ENCODE assay signal across 8 cellular contexts in the genomic region with DNA sequence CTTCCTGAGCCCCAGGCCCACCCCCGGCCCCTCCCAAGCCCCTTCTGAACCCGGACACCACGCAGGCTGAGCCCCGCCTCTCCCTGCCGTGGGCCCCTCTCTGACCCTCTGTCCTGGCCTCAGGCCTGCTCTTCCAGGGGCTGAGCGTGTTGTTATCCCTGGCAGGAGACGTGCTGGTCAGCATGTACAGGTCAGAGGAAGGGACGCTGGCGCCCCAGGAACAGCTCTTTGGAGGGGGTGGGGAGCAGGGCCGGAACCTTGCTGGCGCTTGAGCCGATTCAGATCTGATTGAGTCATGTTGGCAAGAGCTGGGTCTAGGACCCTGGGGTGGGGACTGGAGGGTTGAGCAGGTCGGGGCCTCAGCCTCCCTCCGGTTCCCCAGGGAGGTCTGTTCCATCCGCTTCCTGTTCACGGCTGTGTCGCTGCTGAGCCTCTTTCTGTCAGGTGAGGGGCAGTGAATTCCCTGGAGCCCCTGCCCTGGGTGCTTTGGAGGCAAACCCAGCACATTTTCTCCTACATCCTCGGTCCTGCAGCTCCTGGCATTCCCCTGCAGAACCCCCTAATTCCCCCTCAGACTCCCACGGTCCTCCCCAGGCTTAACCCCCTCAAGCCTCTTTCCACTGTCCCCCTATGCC. TPM values are rescaled to one million over a fixed set of nuclear protein-coding genes. Genes with fewer than 3 reads are reported as not detected.
DNase-seq lines count a peak whose midpoint lies in the region; TF ChIP-seq lines count a peak whose summit lies in the region.

No MANE protein-coding gene starts in this region.

- H3K27me3 ChIP-seq in A673 (replicated peaks; ENCODE audit: insufficient read depth, low read depth, low read length, poor library complexity): no peaks in the 10 kb centered on the region
- no peaks in the 10 kb centered on the region for H3K27me3 ChIP-seq in muscle layer of colon (ENCODE audit: control insufficient read depth in 1 of 2, insufficient read depth in 2 of 2, low read length in 2 of 2)
- no peaks in the 10 kb centered on the region for H3K27me3 ChIP-seq in transverse colon
- peaks cover 6% of the 10 kb centered on the region; the same call in 1 of the 2 replicates for H3K27me3 ChIP-seq in MM.1S (replicated peaks; ENCODE audit: insufficient read depth, low read length)

- no peak for TF ChIP-seq EP300 in transverse colon (IDR thresholded peaks at IDR 0.05; ENCODE audit: low read depth)

- H3K4me3 Mint-ChIP-seq in activated CD4-positive, alpha-beta T cell treated with anti-CD3 and anti-CD28 coated beads, Interleukin-2, amount 10 ng/mL, durations not matched to agents 7 days and 5 days: peak overlapping the region; percentile 77

- H2AFZ ChIP-seq in MM.1S (ENCODE audit: low read length): no peak overlapping the region

- H3K36me3 Mint-ChIP-seq in activated CD4-positive, alpha-beta T cell treated with anti-CD3 and anti-CD28 coated beads, Interleukin-2, amount 10 ng/mL, durations not matched to agents 7 days and 5 days (ENCODE audit: low read depth): no peaks in the 10 kb centered on the region

- H3K79me2 ChIP-seq in MM.1S (ENCODE audit: low read length): no peaks in the 10 kb centered on the region

- intact Hi-C loops in A673 (cut with micrococcal nuclease; ENCODE audit: unreplicated experiment): loop anchor here (2.0 kb wide), 1 partner anchor 81 kb away; a partner anchor contains a TSS
- intact Hi-C loops in transverse colon (cut with DNase I; ENCODE audit: low total_unique reads): loop anchor here (2.0 kb wide), 1 partner anchor 47 kb away; a partner anchor contains a TSS

- no peak overlapping the region for H3K27ac ChIP-seq in A673 (ENCODE audit: low read depth, low read length, poor library complexity, severe bottlenecking)
- peak overlapping the region; percentile 49 for H3K27ac ChIP-seq in muscle layer of colon (ENCODE audit: low read depth, low read length)
- peak overlapping the region; percentile 90 to 98 (median 96) for H3K27ac ChIP-seq in transverse colon
- no peak overlapping the region for H3K27ac ChIP-seq in MM.1S (ENCODE audit: low read length)

- CTCF ChIA-PET in A673 (lab: Charles Lee): interaction anchor here (0.6 kb wide), 1 partner anchor 375 kb away, joined by 3 read pairs; no protein-coding TSS in a partner anchor
- CTCF ChIA-PET in activated CD4-positive, alpha-beta T cell treated with anti-CD3 and anti-CD28 coated beads, Interleukin-2, amount 10 ng/mL, durations not matched to agents 7 days and 5 days (lab: Charles Lee): interaction anchor here (1.2 to 9.3 kb wide), 6 partner anchors 8 to 375 kb away, joined by 3 to 50 read pairs (median 10); a partner anchor contains a TSS

- H3K9me3 ChIP-seq in A673 (ENCODE audit: low read depth, low read length, poor library complexity, severe bottlenecking): no peaks in the 10 kb centered on the region
- H3K9me3 ChIP-seq in muscle layer of colon (ENCODE audit: low read length): no peaks in the 10 kb centered on the region
- H3K9me3 ChIP-seq in transverse colon: no peaks in the 10 kb centered on the region
- H3K9me3 ChIP-seq in MM.1S (replicated peaks; ENCODE audit: insufficient read depth, low read length): no peaks in the 10 kb centered on the region

- H4K20me1 ChIP-seq in MM.1S (ENCODE audit: insufficient read depth, low read length): no peaks in the 10 kb centered on the region

- peak overlapping the region; percentile 87 for H3K27ac Mint-ChIP-seq in activated CD4-positive, alpha-beta T cell treated with anti-CD3 and anti-CD28 coated beads, Interleukin-2, amount 10 ng/mL, durations not matched to agents 7 days and 5 days

- no peaks in the 10 kb centered on the region for H3K9me2 ChIP-seq in MM.1S (replicated peaks; ENCODE audit: insufficient read depth, low read length)

- H3K9ac ChIP-seq in muscle layer of colon (ENCODE audit: low read length) (no peak overlapping the region), MM.1S (ENCODE audit: low read length) (no peak overlapping the region)

- H3K4me1 ChIP-seq in A673 (ENCODE audit: insufficient read depth, low read length, poor library complexity, severe bottlenecking) (peaks cover 26% of the 10 kb centered on the region), muscle layer of colon (ENCODE audit: insufficient read depth, low read length) (peaks cover 19% of the 10 kb centered on the region), transverse colon (peaks cover 12 to 47% (median 37%) of the 10 kb centered on the region in 4 donors), MM.1S (ENCODE audit: low read length) (peaks cover 13% of the 10 kb centered on the region; the same call in 1 of the 2 replicates)

- H3K4me1 Mint-ChIP-seq in activated CD4-positive, alpha-beta T cell treated with anti-CD3 and anti-CD28 coated beads, Interleukin-2, amount 10 ng/mL, durations not matched to agents 7 days and 5 days: peaks cover 43% of the 10 kb centered on the region

- peak overlapping the region; percentile 51 for H3K4me3 ChIP-seq in A673 (ENCODE audit: low read depth, low read length, poor library complexity, severe bottlenecking)
- peak overlapping the region; percentile 64 for H3K4me3 ChIP-seq in epithelial cell of esophagus (ENCODE audit: low read length)
- H3K4me3 ChIP-seq in muscle layer of colon (ENCODE audit: low read depth in 1 of 2, low read length in 2 of 2): peak overlapping the region in 1 of 2 donors; percentile 72
- peak overlapping the region in 3 of 4 donors; percentile 44 to 64 (median 56) for H3K4me3 ChIP-seq in transverse colon
- H3K4me3 ChIP-seq in MM.1S (ENCODE audit: low read length): no peak overlapping the region

- DNase-seq in A673 (ENCODE audit: low spot score): peak; percentile 47
- peak; percentile 68 for DNase-seq in GM13976 (ENCODE audit: low spot score)
- peak; percentile 14 for DNase-seq in NCI-H2081 treated with DMSO at 0.1 percent for 48 hours (lab: John Stamatoyannopoulos, UW)
- peak; percentile 45 for DNase-seq in activated CD4-positive, alpha-beta T cell treated with anti-CD3 and anti-CD28 coated beads, Interleukin-2, amount 10 ng/mL, durations not matched to agents 7 days and 5 days
- DNase-seq in epithelial cell of esophagus (ENCODE audit: low read depth): peak; percentile 63
- DNase-seq in transverse colon: peak; percentile 65
- no peak for DNase-seq in MM.1S

- TF ChIP-seq POLR2A in transverse colon (IDR thresholded peaks at IDR 0.05): no peak

- peaks cover 34% of the 10 kb centered on the region for H3F3A ChIP-seq in MM.1S (ENCODE audit: insufficient read depth, low read length)

- no peaks in the 10 kb centered on the region for H3K36me3 ChIP-seq in A673 (ENCODE audit: insufficient read depth, low read length, poor library complexity, severe bottlenecking)
- peaks cover 11% of the 10 kb centered on the region for H3K36me3 ChIP-seq in muscle layer of colon (ENCODE audit: insufficient read depth, low read length)
- H3K36me3 ChIP-seq in transverse colon: no peaks in the 10 kb centered on the region
- no peaks in the 10 kb centered on the region for H3K36me3 ChIP-seq in MM.1S (replicated peaks; ENCODE audit: insufficient read depth, low read length)

- POLR2A ChIA-PET in A673 (lab: Charles Lee; ENCODE audit: low non-redundant PET): interaction anchor here (0.6 kb wide), 1 partner anchor 120 kb away, joined by 4 read pairs; no protein-coding TSS in a partner anchor
- POLR2A ChIA-PET in activated CD4-positive, alpha-beta T cell treated with anti-CD3 and anti-CD28 coated beads, Interleukin-2, amount 10 ng/mL, durations not matched to agents 7 days and 5 days (lab: Charles Lee): interaction anchor here (2.2 to 2.3 kb wide), 2 partner anchors 46 to 336 kb away, joined by 9 to 10 read pairs; a partner anchor contains a TSS

- BruUV-seq in A673 (replicated peaks; lab: Mats Ljungman, UMichigan): no TSS peak

- H3K4me2 ChIP-seq in MM.1S (ENCODE audit: low read depth, low read length): no peak overlapping the region

- H3K9me3 Mint-ChIP-seq in activated CD4-positive, alpha-beta T cell treated with anti-CD3 and anti-CD28 coated beads, Interleukin-2, amount 10 ng/mL, durations not matched to agents 7 days and 5 days: no peaks in the 10 kb centered on the region

- H3K27me3 Mint-ChIP-seq in activated CD4-positive, alpha-beta T cell treated with anti-CD3 and anti-CD28 coated beads, Interleukin-2, amount 10 ng/mL, durations not matched to agents 7 days and 5 days: peaks cover 2% of the 10 kb centered on the region

- TF ChIP-seq CTCF in A673 (conservative IDR thresholded peaks at IDR 0.05; ENCODE audit: low read depth, low read length) (peak; percentile 37), GM13976 (IDR thresholded peaks at IDR 0.05; ENCODE audit: borderline replicate concordance, control extremely low read depth, extremely low read depth, insufficient read depth, missing control alignments) (peak; percentile 16), epithelial cell of esophagus (IDR thresholded peaks at IDR 0.05; ENCODE audit: insufficient read depth, low read depth, low read length, missing control alignments) (peak; percentile 46), transverse colon (IDR thresholded peaks at IDR 0.05) (peak; percentile 27 to 49 (median 42)), MM.1S (IDR thresholded peaks at IDR 0.05; ENCODE audit: low read length) (no peak)

- in situ Hi-C loops in GM13976 (cut with MboI; ENCODE audit: low sequenced_read_pairs, unreplicated experiment) (no loop called here), transverse colon (cut with MboI; ENCODE audit: low pct_ligation_motif_present in 1 of 4, low pct_unique_long_range_greater_than_20kb in 1 of 4, low sequenced_read_pairs in 3 of 4) (no loop called here)

- 12 to 15% methylated on average over 2 to 19 of the region's 19 CpGs for WGBS in transverse colon (ENCODE audit: low coverage in 1 of 2), 2 donors

RNA-seq across cellular contexts. Expression of a gene that starts 1.9 kb away (rescaled TPM):
- total RNA-seq in A673 (2021) (0.67 and 1.2 TPM in 2 replicates), transverse colon (10 to 100 TPM in 1 of 4 donors, 1 to 10 TPM in 1, not detected in 2; 3.3 to 17.5 TPM)
- 1 to 10 TPM; 1.7 to 1.9 TPM for total RNA-seq in activated CD4-positive, alpha-beta T cell treated with anti-CD3 and anti-CD28 coated beads, Interleukin-2, amount 10 ng/mL, durations not matched to agents 7 days and 5 days

RNA-seq across cellular contexts. Expression of a gene that starts 47.2 kb away (rescaled TPM):
- 273 TPM in 2 replicates for total RNA-seq in A673 (2021)
- total RNA-seq in activated CD4-positive, alpha-beta T cell treated with anti-CD3 and anti-CD28 coated beads, Interleukin-2, amount 10 ng/mL, durations not matched to agents 7 days and 5 days: 100 to 1,000 TPM; 252 to 256 TPM
- 100 to 1,000 TPM in 3 of 4 donors, 10 to 100 TPM in 1; 67.7 to 225 (median 132) TPM for total RNA-seq in transverse colon

RNA-seq across cellular contexts. Expression of a gene that starts 47.2 kb away (rescaled TPM):
- 114 and 124 TPM in 2 replicates for total RNA-seq in A673 (2021)
- total RNA-seq in activated CD4-positive, alpha-beta T cell treated with anti-CD3 and anti-CD28 coated beads, Interleukin-2, amount 10 ng/mL, durations not matched to agents 7 days and 5 days: 100 to 1,000 TPM; 121 to 127 TPM
- 10 to 100 TPM; 24.7 to 33.8 (median 29.3) TPM for total RNA-seq in transverse colon

Comparison
In these comparisons a context has a peak if more than half of its experiments do, and no peak if none do; other contexts are left out.
1. H3K27ac ChIP-seq: peak in muscle layer of colon (single experiment) and transverse colon (4 of 4); none in A673 (single experiment) and MM.1S (single experiment).